1 cellular context compared by ENCODE assay signal in the genomic region with DNA sequence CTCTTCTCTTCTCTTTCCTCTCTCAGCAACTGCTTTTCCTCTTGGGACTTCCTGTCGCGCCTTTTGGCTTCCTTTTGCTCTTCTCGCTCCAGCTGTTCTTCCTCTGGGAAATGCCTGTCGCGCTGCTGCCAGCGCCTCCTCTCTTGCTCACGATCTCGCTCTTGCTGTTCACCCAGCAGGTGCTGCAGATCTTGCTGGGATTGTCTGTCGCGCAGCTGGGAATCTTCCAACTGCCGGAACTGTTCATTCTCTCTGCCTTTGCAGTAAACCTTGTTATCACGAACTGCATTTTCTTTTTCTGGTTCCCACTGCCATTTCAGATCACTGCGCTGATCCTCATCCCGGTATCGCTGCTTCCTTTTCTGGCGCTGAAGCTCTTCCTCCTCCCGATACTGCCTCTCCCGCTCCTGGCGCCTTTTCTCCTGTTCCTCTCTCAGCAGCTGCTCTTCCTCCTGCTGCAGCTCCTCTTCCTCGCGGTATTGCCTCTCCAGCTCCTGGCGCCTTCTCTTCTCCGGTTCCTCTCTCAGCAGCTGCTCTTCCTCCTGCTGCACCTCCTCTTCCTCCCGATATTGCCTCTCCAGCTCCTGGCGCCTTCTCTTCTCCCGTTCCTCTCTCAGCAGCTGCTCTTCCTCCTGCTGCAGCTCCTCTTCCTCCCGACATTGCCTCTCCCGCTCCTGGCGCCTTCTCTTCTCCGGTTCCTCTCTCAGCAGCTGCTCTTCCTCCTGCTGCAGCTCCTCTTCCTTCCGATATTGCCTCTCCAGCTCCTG.
TF ChIP-seq lines count a peak whose summit lies in the region.

No MANE protein-coding gene starts in this region.

TF ChIP-seq in HEK293, 187 proteins besides CTCF, POLR2A, EP300 and RAD21 (continued from another document):
- TF ChIP-seq ZNF354C (tag by site-specific recombination; IDR thresholded peaks at IDR 0.05; ENCODE audit: borderline replicate concordance, low read depth) (no peak), SP3 (tag by site-specific recombination; IDR thresholded peaks at IDR 0.05) (no peak), ZNF571 (tag by site-specific recombination; IDR thresholded peaks at IDR 0.05) (no peak), ZNF335 (tag by site-specific recombination; conservative IDR thresholded peaks at IDR 0.05) (peak; percentile 50; the same call in 1 of the 2 replicates), ZNF48 (tag by site-specific recombination; IDR thresholded peaks at IDR 0.05) (no peak), ZNF555 (tag by site-specific recombination; conservative IDR thresholded peaks at IDR 0.05) (no peak), ZNF548 (tag by site-specific recombination; IDR thresholded peaks at IDR 0.05) (no peak), ZNF133 (tag by site-specific recombination; IDR thresholded peaks at IDR 0.05) (no peak), WT1 (tag by site-specific recombination; IDR thresholded peaks at IDR 0.05) (no peak), ZNF140 (tag by site-specific recombination; IDR thresholded peaks at IDR 0.05) (no peak), ZNF121 (tag by site-specific recombination; IDR thresholded peaks at IDR 0.05) (no peak), ZNF558 (tag by site-specific recombination; IDR thresholded peaks at IDR 0.05) (no peak), ZNF600 (tag by site-specific recombination; IDR thresholded peaks at IDR 0.05) (0 out of 2 replicates have a peak, but pooled peaks have one; percentile 20), HOXD13 (CRISPR knock-in tag; IDR thresholded peaks at IDR 0.05; ENCODE audit: borderline replicate concordance) (no peak)
- TF ChIP-seq, protein P1, sequence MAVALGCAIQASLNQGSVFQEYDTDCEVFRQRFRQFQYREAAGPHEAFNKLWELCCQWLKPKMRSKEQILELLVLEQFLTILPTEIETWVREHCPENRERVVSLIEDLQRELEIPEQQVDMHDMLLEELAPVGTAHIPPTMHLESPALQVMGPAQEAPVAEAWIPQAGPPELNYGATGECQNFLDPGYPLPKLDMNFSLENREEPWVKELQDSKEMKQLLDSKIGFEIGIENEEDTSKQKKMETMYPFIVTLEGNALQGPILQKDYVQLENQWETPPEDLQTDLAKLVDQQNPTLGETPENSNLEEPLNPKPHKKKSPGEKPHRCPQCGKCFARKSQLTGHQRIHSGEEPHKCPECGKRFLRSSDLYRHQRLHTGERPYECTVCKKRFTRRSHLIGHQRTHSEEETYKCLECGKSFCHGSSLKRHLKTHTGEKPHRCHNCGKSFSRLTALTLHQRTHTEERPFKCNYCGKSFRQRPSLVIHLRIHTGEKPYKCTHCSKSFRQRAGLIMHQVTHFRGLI (tag by site-specific recombination; IDR thresholded peaks at IDR 0.05) = no peak
- TF ChIP-seq, protein P2, sequence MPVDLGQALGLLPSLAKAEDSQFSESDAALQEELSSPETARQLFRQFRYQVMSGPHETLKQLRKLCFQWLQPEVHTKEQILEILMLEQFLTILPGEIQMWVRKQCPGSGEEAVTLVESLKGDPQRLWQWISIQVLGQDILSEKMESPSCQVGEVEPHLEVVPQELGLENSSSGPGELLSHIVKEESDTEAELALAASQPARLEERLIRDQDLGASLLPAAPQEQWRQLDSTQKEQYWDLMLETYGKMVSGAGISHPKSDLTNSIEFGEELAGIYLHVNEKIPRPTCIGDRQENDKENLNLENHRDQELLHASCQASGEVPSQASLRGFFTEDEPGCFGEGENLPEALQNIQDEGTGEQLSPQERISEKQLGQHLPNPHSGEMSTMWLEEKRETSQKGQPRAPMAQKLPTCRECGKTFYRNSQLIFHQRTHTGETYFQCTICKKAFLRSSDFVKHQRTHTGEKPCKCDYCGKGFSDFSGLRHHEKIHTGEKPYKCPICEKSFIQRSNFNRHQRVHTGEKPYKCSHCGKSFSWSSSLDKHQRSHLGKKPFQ (tag by site-specific recombination; IDR thresholded peaks at IDR 0.05) = no peak
- TF ChIP-seq, protein P3, sequence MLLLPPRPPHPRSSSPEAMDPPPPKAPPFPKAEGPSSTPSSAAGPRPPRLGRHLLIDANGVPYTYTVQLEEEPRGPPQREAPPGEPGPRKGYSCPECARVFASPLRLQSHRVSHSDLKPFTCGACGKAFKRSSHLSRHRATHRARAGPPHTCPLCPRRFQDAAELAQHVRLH (tag by site-specific recombination; IDR thresholded peaks at IDR 0.05) = no peak
